In the genomic region with DNA sequence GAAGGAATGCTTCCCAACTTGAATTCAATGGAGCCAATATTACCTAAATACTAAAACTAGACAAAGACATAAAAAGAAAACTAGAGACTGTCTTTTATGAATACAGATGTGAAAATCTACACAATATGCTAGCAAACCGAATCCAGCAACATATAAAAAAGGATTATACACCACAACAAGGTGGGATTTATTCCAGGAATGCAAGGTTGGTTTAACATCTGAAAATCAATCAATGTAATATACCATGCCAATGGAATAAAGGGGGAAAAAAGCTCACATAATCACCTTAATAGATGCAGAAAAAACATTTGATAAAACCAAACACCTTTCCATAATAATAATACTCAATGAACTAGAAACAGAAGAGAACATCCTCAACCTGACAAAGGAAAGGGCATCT, we compare ENCODE assay signal across 10 cellular contexts.
"Had no signal": no experiment of that assay in that cellular context is flagged by ENCODE, and none has a peak within 500 bp of the region (broad histone marks: within the 10 kb centered on the region; RNA-seq: fewer than 3 reads in every experiment).

No MANE protein-coding gene starts in this region.

- H3K27ac ChIP-seq: GM23248 had no signal

- H2AFZ ChIP-seq: GM23248, GM23338 had no signal

- ATAC-seq: GM23338, HCT116 had no signal

- FAIRE-seq: H1 had no signal

- H3K9ac ChIP-seq: GM23248 had no signal

- H3K4me3 ChIP-seq: GM23248, GM23338, HAP-1 had no signal

- H3K4me2 ChIP-seq: GM23338 had no signal

- H3K36me3 ChIP-seq: HAP-1 had no signal

- DNase-seq: GM23248, GOT3, H7, H9, HCEC 1CT, HFFc6 had no signal
